ENCODE assay signal across 13 cellular contexts in the genomic region with DNA sequence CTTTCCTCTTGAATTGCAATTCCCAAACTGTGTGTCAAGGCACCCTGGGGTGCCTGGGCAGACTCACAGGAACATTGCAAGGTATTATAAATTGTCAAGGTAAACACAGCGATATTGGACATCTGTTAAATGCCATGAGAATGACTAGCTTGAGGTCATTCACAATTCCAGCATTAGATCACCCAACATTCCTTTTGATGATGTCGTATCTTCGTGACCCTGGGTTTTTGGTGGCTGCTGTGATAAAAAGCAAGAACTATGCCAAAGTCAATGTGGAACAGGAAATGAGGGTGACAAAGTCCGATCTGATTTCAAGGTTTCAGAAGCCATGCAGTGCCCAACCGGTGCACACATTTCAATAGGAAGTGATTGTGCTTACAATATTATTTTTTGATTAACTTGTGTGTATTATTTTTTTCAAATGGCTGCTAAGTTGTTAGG.
A peak's percentile ranks its signal among the peaks of the same experiment; 100 is the strongest.
DNase-seq lines count a peak whose midpoint lies in the region; ATAC-seq, FAIRE-seq and TF ChIP-seq lines count a peak whose summit lies in the region.
"Had no signal": no experiment of that assay in that cellular context is flagged by ENCODE, and none has a peak within 500 bp of the region (broad histone marks: within the 10 kb centered on the region; RNA-seq: fewer than 3 reads in every experiment).

No MANE protein-coding gene starts in this region.

- DNase-seq in H54 (ENCODE audit: insufficient read length, low spot score) (peak; percentile 25), T1000 (lab: John Stamatoyannopoulos, UW) (peak; percentile 49), fibroblast of pulmonary artery (ENCODE audit: low read depth) (peak; percentile 58), pancreas (peak in 3 of 6 donors; percentile 44 to 74 (median 72)), occipital lobe (lab: John Stamatoyannopoulos, UW) (no peak), T-helper 17 cell (no peak)
- DNase-seq: activated CD4-positive, alpha-beta T cell treated with anti-CD3 and anti-CD28 coated beads for 4 hours; DMS 273 treated with DMSO at 0.1 percent for 48 hours; NCI-H510A had no signal

- no peak overlapping the region for H3K4me3 ChIP-seq in fibroblast of pulmonary artery (replicated peaks; ENCODE audit: low read depth, low read length)
- H3K4me3 ChIP-seq in pancreas = no peak overlapping the region
- H3K4me3 ChIP-seq: lung had no signal

- no peak overlapping the region for H3K4me3 Mint-ChIP-seq in T-helper 17 cell
- H3K4me3 Mint-ChIP-seq: activated T-helper 17 cell treated with anti-CD3 and anti-CD28 coated beads, Interleukin-2, amount 50 U/mL, for 72 hours had no signal

- no peaks in the 10 kb centered on the region for H3K36me3 Mint-ChIP-seq in T-helper 17 cell (ENCODE audit: low read depth)

- peaks cover 5% of the 10 kb centered on the region for H3K27me3 Mint-ChIP-seq in T-helper 17 cell

- TF ChIP-seq CTCF in fibroblast of pulmonary artery (IDR thresholded peaks at IDR 0.05; ENCODE audit: low read length, missing control alignments) (no peak), pancreas (IDR thresholded peaks at IDR 0.05) (no peak)

- no peaks in the 10 kb centered on the region for H3K4me1 Mint-ChIP-seq in T-helper 17 cell
- H3K4me1 Mint-ChIP-seq: activated T-helper 17 cell treated with anti-CD3 and anti-CD28 coated beads, Interleukin-2, amount 50 U/mL, for 72 hours had no signal

- no peak overlapping the region for H3K27ac Mint-ChIP-seq in T-helper 17 cell
- H3K27ac Mint-ChIP-seq: activated T-helper 17 cell treated with anti-CD3 and anti-CD28 coated beads, Interleukin-2, amount 50 U/mL, for 72 hours had no signal

- ATAC-seq in pancreas = peak; percentile 82 to 92 (median 85)
- ATAC-seq in HG03280 (IDR thresholded peaks at IDR 0.05; ENCODE audit: unreplicated experiment) = no peak
- ATAC-seq in T-helper 17 cell = no peak
- no peak for ATAC-seq in GM18867 (IDR thresholded peaks at IDR 0.05; ENCODE audit: unreplicated experiment)
- ATAC-seq: activated T-helper 17 cell treated with anti-CD3 and anti-CD28 coated beads, Interleukin-2, amount 50 U/mL, for 72 hours had no signal

- H3K4me1 ChIP-seq in pancreas = peaks cover 14 to 20% (median 17%) of the 10 kb centered on the region in 3 donors

- TF ChIP-seq POLR2A in H54 (IDR thresholded peaks at IDR 0.05; ENCODE audit: low read depth, low read length) = no peak

- no peaks in the 10 kb centered on the region for H3K27me3 ChIP-seq in pancreas

- FAIRE-seq in H54 (lab: Jason Lieb, UNC) = peak; percentile 93
- no peak for FAIRE-seq in pancreas (lab: Jason Lieb, UNC)

- no peaks in the 10 kb centered on the region for H3K9me3 ChIP-seq in pancreas
- H3K9me3 ChIP-seq in T-helper 17 cell (ENCODE audit: control insufficient read depth, low read length, poor library complexity, severe bottlenecking) = no peaks in the 10 kb centered on the region

- 3 to 7% methylated on average over 5 of the region's 5 CpGs for WGBS in pancreas, 2 donors

- intact Hi-C loops in pancreas (cut with DNase I) = no loop called here

- H3K27ac ChIP-seq in pancreas = peak overlapping the region; percentile 45 to 73 (median 58)

- H3K36me3 ChIP-seq in pancreas = no peaks in the 10 kb centered on the region

Comparison
In these comparisons a context has a peak if more than half of its experiments do, and no peak if none do; other contexts are left out.
1. DNase-seq: peak in H54 (single experiment), T1000 (single experiment) and fibroblast of pulmonary artery (single experiment); none in occipital lobe (single experiment) and T-helper 17 cell (0 of 3).
2. ATAC-seq: peak in pancreas (4 of 4); none in HG03280 (single experiment), T-helper 17 cell (single experiment) and GM18867 (single experiment).